ENCODE assay signal across 2 cellular contexts in genomic region chr14:54360667-54361066, GRCh38.
TF ChIP-seq lines count a peak whose summit lies in the region.

No MANE protein-coding gene starts in this region.

TF ChIP-seq in GM23338, 12 proteins besides CTCF, POLR2A, EP300 and RAD21:
- TF ChIP-seq POLR2AphosphoS5 (IDR thresholded peaks at IDR 0.05; ENCODE audit: low read depth) = no peak
- TF ChIP-seq NANOG (IDR thresholded peaks at IDR 0.05; ENCODE audit: borderline replicate concordance) = no peak
- TF ChIP-seq EZH2phosphoT487 (IDR thresholded peaks at IDR 0.05; ENCODE audit: unreplicated experiment) = no peak
- TF ChIP-seq STAT1 (IDR thresholded peaks at IDR 0.05; ENCODE audit: unreplicated experiment) = no peak
- no peak for TF ChIP-seq EZH2 (IDR thresholded peaks at IDR 0.05; ENCODE audit: low read depth, unreplicated experiment)
- TF ChIP-seq ETS1 (IDR thresholded peaks at IDR 0.05) = no peak
- TF ChIP-seq REST (IDR thresholded peaks at IDR 0.05; ENCODE audit: unreplicated experiment) = no peak
- no peak for TF ChIP-seq JUNB (IDR thresholded peaks at IDR 0.05; ENCODE audit: unreplicated experiment)
- no peak for TF ChIP-seq ZNF114 (CRISPR knock-in tag; IDR thresholded peaks at IDR 0.05)
- no peak for TF ChIP-seq ZNF331 (CRISPR knock-in tag; IDR thresholded peaks at IDR 0.05; ENCODE audit: low read depth)

TF ChIP-seq in H1, 55 proteins besides CTCF, POLR2A, EP300 and RAD21:
- TF ChIP-seq SP4 (IDR thresholded peaks at IDR 0.05; ENCODE audit: low read length) = no peak
- TF ChIP-seq TBP (IDR thresholded peaks at IDR 0.05; ENCODE audit: low read depth, low read length) = no peak
- TF ChIP-seq CBX8 (IDR thresholded peaks at IDR 0.05; ENCODE audit: borderline replicate concordance, low read depth, low read length) = no peak
- no peak for TF ChIP-seq EGR1 (IDR thresholded peaks at IDR 0.05; ENCODE audit: borderline replicate concordance, low read depth, low read length)
- no peak for TF ChIP-seq POU5F1 (IDR thresholded peaks at IDR 0.05; ENCODE audit: low read depth, low read length)
- no peak for TF ChIP-seq EZH2 (IDR thresholded peaks at IDR 0.05; ENCODE audit: low read depth, low read length, severe bottlenecking)
- TF ChIP-seq TCF12 (IDR thresholded peaks at IDR 0.05; ENCODE audit: low read depth, low read length) = no peak
- no peak for TF ChIP-seq BACH1 (IDR thresholded peaks at IDR 0.05; ENCODE audit: low read length)
- TF ChIP-seq KDM1A (IDR thresholded peaks at IDR 0.05; ENCODE audit: borderline replicate concordance, low read length) = no peak
- no peak for TF ChIP-seq RXRA (IDR thresholded peaks at IDR 0.05; ENCODE audit: insufficient read depth, low read depth, low read length)
- no peak for TF ChIP-seq CTBP2 (IDR thresholded peaks at IDR 0.05; ENCODE audit: borderline replicate concordance, insufficient read depth, insufficient read length, low read length)
